Comparison of ENCODE assay signal across 8 cellular contexts in the genomic region with DNA sequence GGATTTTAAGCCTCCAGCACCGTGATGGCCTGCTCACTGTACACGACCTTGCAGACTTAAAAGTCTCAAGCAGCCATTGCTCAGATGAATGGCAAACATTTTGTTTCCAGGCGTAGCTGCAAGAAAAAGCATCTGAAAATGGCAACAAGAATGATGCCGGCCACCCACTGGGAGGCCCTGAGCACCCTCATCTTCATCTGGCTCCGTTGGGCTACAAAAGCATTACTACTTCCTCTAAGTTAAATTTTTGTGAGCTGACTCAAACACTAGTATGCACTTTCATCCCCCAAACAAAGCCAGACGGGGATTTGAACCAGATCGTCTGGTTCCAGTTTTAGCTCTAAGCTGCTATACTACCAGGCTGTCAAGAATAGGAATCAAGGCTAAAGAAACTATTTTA.
A peak's percentile ranks its signal among the peaks of the same experiment; 100 is the strongest.
DNase-seq lines count a peak whose midpoint lies in the region; ATAC-seq and TF ChIP-seq lines count a peak whose summit lies in the region.
"Had no signal": no experiment of that assay in that cellular context is flagged by ENCODE, and none has a peak within 500 bp of the region (broad histone marks: within the 10 kb centered on the region; RNA-seq: fewer than 3 reads in every experiment).

No MANE protein-coding gene starts in this region.

- DNase-seq in GM23248 (peak; percentile 70), RWPE2 (ENCODE audit: low spot score) (no peak), fibroblast of the aortic adventitia (ENCODE audit: low read depth) (peak; percentile 57), smooth muscle cell (lab: John Stamatoyannopoulos, UW; ENCODE audit: unreplicated experiment) (no peak), DMS 273 (lab: John Stamatoyannopoulos, UW; ENCODE audit: unreplicated experiment) (no peak), NCI-H1436 (lab: John Stamatoyannopoulos, UW) (no peak)
- DNase-seq: effector memory CD4-positive, alpha-beta T cell had no signal

- peaks cover 23% of the 10 kb centered on the region for H3K4me1 ChIP-seq in GM23248 (ENCODE audit: insufficient read depth)
- peaks cover 19% of the 10 kb centered on the region for H3K4me1 ChIP-seq in RWPE2 (ENCODE audit: insufficient read depth, poor library complexity, severe bottlenecking)
- H3K4me1 ChIP-seq in smooth muscle cell (ENCODE audit: low read depth): peaks cover 36% of the 10 kb centered on the region

- no peaks in the 10 kb centered on the region for H3K9me2 ChIP-seq in GM23248 (ENCODE audit: insufficient read depth)

- H3K79me2 ChIP-seq in GM23248 (ENCODE audit: insufficient read depth) (no peaks in the 10 kb centered on the region), smooth muscle cell (ENCODE audit: low read depth) (peaks cover 15% of the 10 kb centered on the region)

- H4K20me1 ChIP-seq in GM23248 (ENCODE audit: insufficient read depth) (no peaks in the 10 kb centered on the region), smooth muscle cell (ENCODE audit: low read depth) (no peaks in the 10 kb centered on the region)

- H3F3A ChIP-seq in GM23248 (ENCODE audit: insufficient read depth): no peaks in the 10 kb centered on the region
- H3F3A ChIP-seq in smooth muscle cell (ENCODE audit: low read depth): peaks cover 11% of the 10 kb centered on the region

- 29 to 35% methylated on average over 7 of the region's 7 CpGs for WGBS in GM23248 (ENCODE audit: low coverage in 1 of 2, low lambda C conversion rate in 2 of 2, missing lambda C conversion rate in 2 of 2), 2 experiments
- WGBS in smooth muscle cell (ENCODE audit: low lambda C conversion rate): 7% methylated on average over 7 of the region's 7 CpGs

- in situ Hi-C loops in GM23248 (cut with MboI): no loop called here

- TF ChIP-seq CTCF in RWPE2 (IDR thresholded peaks at IDR 0.05; ENCODE audit: poor library complexity, severe bottlenecking) (no peak), fibroblast of the aortic adventitia (IDR thresholded peaks at IDR 0.05; ENCODE audit: insufficient read depth, low read length) (no peak), smooth muscle cell (IDR thresholded peaks at IDR 0.05; ENCODE audit: borderline replicate concordance, insufficient read depth, poor library complexity, severe bottlenecking) (no peak)

- H3K4me2 ChIP-seq in GM23248 (ENCODE audit: unreplicated experiment) (peak overlapping the region; percentile 34), smooth muscle cell (peak overlapping the region; percentile 77)

- H3K36me3 ChIP-seq in GM23248 (ENCODE audit: low read depth) (no peaks in the 10 kb centered on the region), RWPE2 (ENCODE audit: low read depth) (no peaks in the 10 kb centered on the region), smooth muscle cell (ENCODE audit: low read depth) (peaks cover 8% of the 10 kb centered on the region)

- no peaks in the 10 kb centered on the region for H3K27me3 ChIP-seq in GM23248 (replicated peaks; ENCODE audit: insufficient read depth)
- no peaks in the 10 kb centered on the region for H3K27me3 ChIP-seq in RWPE2 (ENCODE audit: insufficient read depth, poor library complexity, severe bottlenecking)
- H3K27me3 ChIP-seq in smooth muscle cell (ENCODE audit: low read depth): no peaks in the 10 kb centered on the region

- H3K4me3 ChIP-seq in GM23248: peak overlapping the region; percentile 12; the same call in 1 of the 2 replicates
- H3K4me3 ChIP-seq in RWPE2 (ENCODE audit: severe bottlenecking): no peak overlapping the region
- no peak overlapping the region for H3K4me3 ChIP-seq in fibroblast of the aortic adventitia (ENCODE audit: low read depth, low read length)
- no peak overlapping the region for H3K4me3 ChIP-seq in smooth muscle cell

- H2AFZ ChIP-seq in GM23248 (peak overlapping the region; percentile 49; the same call in 1 of the 2 replicates), smooth muscle cell (ENCODE audit: low read depth) (no peak overlapping the region)

- H3K9ac ChIP-seq in GM23248: no peak overlapping the region
- H3K9ac ChIP-seq in smooth muscle cell (ENCODE audit: low read depth): no peak overlapping the region

- no peaks in the 10 kb centered on the region for H3K9me3 ChIP-seq in GM23248 (ENCODE audit: low read depth)
- H3K9me3 ChIP-seq in RWPE2 (ENCODE audit: severe bottlenecking): no peaks in the 10 kb centered on the region
- no peaks in the 10 kb centered on the region for H3K9me3 ChIP-seq in smooth muscle cell (replicated peaks; ENCODE audit: low read depth)

- ATAC-seq in RWPE2 (ENCODE audit: low read depth) (peak; percentile 62), GM19397 (IDR thresholded peaks at IDR 0.05; ENCODE audit: unreplicated experiment) (no peak)

- H3K27ac ChIP-seq in GM23248: no peak overlapping the region
- no peak overlapping the region for H3K27ac ChIP-seq in RWPE2 (ENCODE audit: poor library complexity, severe bottlenecking)
- peak overlapping the region; percentile 88 for H3K27ac ChIP-seq in smooth muscle cell (ENCODE audit: low read depth)

Comparison
In these comparisons a context has a peak if more than half of its experiments do, and no peak if none do; other contexts are left out.
1. DNase-seq: peak in GM23248 (single experiment) and fibroblast of the aortic adventitia (single experiment); none in RWPE2 (single experiment), smooth muscle cell (single experiment), DMS 273 (single experiment) and NCI-H1436 (single experiment).